In the genomic region with DNA sequence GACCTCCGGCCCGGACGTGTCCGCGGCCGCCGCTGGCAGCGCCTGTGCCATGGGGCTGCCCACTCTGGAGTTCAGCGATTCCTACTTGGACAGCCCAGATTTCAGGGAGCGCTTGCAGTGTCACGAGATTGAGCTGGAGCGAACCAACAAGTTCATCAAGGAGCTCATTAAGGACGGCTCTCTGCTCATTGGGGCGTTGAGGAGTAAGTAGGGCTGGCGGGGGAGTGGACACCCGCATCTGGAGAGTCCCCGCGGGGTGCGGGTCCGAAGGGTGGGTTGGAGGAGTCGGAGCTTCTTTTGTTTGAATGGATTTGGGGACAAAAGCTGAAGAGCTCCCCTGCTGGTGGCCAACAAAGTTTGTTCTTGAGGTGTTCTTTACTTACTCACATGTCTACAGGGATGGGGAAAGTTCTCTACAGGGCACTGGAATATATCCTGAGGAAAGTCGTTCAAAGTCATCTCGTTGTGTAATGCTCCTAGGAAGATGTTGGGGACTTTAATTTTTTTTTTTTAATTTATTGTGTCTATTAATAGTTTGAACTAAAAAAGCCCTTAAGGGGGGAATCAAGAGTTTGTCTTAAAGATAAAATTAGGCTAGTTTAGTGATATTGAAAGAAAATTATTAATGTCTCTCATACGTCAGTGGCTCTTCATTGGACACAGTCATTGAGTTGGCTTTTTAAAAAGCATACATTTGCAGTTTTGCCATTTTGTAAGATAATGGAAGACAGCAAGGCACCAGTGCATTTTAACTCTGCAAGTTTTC, we compare ENCODE assay signal across 1 cellular context.
TF ChIP-seq lines count a peak whose summit lies in the region.

No MANE protein-coding gene starts in this region.

TF ChIP-seq in WTC11, 78 proteins besides CTCF, POLR2A, EP300 and RAD21 (continued from another document):
- no peak for TF ChIP-seq FOXP4 (CRISPR knock-in tag; IDR thresholded peaks at IDR 0.05)
- 0 out of 2 replicates have a peak, but pooled peaks have one; percentile 15 for TF ChIP-seq KAT7 (CRISPR knock-in tag; IDR thresholded peaks at IDR 0.05; ENCODE audit: borderline replicate concordance)
- TF ChIP-seq CBFB (CRISPR knock-in tag; IDR thresholded peaks at IDR 0.05; ENCODE audit: low read depth): no peak
- TF ChIP-seq HMGXB4 (CRISPR knock-in tag; IDR thresholded peaks at IDR 0.05): 0 out of 2 replicates have a peak, but pooled peaks have one; percentile 5
- TF ChIP-seq TCF7 (CRISPR knock-in tag; IDR thresholded peaks at IDR 0.05; ENCODE audit: low read depth): no peak
- no peak for TF ChIP-seq USF2 (CRISPR knock-in tag; IDR thresholded peaks at IDR 0.05)
TF ChIP-seq in WTC11: peak in this region for 3.
